In the genomic region with DNA sequence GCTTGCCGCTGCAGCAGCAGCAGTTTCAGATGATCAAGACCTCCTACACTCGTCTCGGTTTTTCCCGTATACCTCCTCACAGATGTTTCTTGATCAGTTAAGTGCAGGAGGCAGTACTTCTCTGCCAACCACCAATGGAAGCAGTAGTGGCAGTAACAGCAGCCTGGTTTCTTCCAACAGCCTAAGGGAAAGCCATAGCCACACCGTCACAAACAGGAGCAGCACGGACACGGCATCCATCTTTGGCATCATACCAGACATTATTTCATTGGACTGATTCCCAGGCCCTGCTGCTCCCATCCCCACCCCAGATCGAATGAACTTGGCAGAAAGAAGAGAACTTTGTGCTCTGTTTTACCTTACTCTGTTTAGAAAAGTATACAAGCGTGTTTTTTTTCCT, we compare ENCODE assay signal across 8 cellular contexts. TPM values are rescaled to one million over a fixed set of nuclear protein-coding genes. Genes with fewer than 3 reads are reported as not detected.
DNase-seq lines count a peak whose midpoint lies in the region; ATAC-seq and TF ChIP-seq lines count a peak whose summit lies in the region.

No MANE protein-coding gene starts in this region.

- peaks cover 6 to 51% (median 19%) of the 10 kb centered on the region in 4 donors for H3K4me1 ChIP-seq in stomach

- no peaks in the 10 kb centered on the region for H3K9me3 Mint-ChIP-seq in activated T-helper 17 cell treated with anti-CD3 and anti-CD28 coated beads, Interleukin-2, amount 50 U/mL, for 72 hours

- H3K27me3 ChIP-seq in stomach: no peaks in the 10 kb centered on the region

- H3K27ac ChIP-seq in stomach: peak overlapping the region; percentile 47 to 75 (median 72)

- H3K4me3 Mint-ChIP-seq in activated T-helper 17 cell treated with anti-CD3 and anti-CD28 coated beads, Interleukin-2, amount 50 U/mL, for 72 hours: no peak overlapping the region

- peaks cover 87% of the 10 kb centered on the region for H3K36me3 Mint-ChIP-seq in activated T-helper 17 cell treated with anti-CD3 and anti-CD28 coated beads, Interleukin-2, amount 50 U/mL, for 72 hours (ENCODE audit: low read depth)

- H3K36me3 ChIP-seq in stomach: peaks cover 12 to 88% (median 66%) of the 10 kb centered on the region in 4 donors

- H3K27ac Mint-ChIP-seq in activated T-helper 17 cell treated with anti-CD3 and anti-CD28 coated beads, Interleukin-2, amount 50 U/mL, for 72 hours: peak overlapping the region; percentile 16

- peaks cover 10% of the 10 kb centered on the region for H3K4me1 Mint-ChIP-seq in activated T-helper 17 cell treated with anti-CD3 and anti-CD28 coated beads, Interleukin-2, amount 50 U/mL, for 72 hours

- TF ChIP-seq POLR2A in stomach (IDR thresholded peaks at IDR 0.05): no peak

- H3K27me3 Mint-ChIP-seq in activated T-helper 17 cell treated with anti-CD3 and anti-CD28 coated beads, Interleukin-2, amount 50 U/mL, for 72 hours: no peaks in the 10 kb centered on the region

- 22 to 36% (median 29%) methylated on average over 9 of the region's 9 CpGs for WGBS in stomach, 5 donors

- H3K4me3 ChIP-seq in HFF-Myc (replicated peaks; ENCODE audit: low read depth, low read length) (peak overlapping the region; percentile 10), stomach (peak overlapping the region in 1 of 4 donors; percentile 7)

- intact Hi-C loops in Right ventricle myocardium superior (cut with DNase I): no loop called here
- intact Hi-C loops in stomach (cut with DNase I; ENCODE audit: low total_unique reads): no loop called here

- DNase-seq in HFF-Myc (ENCODE audit: extremely low read depth, low read depth): peak; percentile 77
- peak; percentile 51 for DNase-seq in Right ventricle myocardium superior
- peak; percentile 68 for DNase-seq in stomach
- DNase-seq in activated gamma-delta T cell treated with Interleukin-2 at 50 U/mL for 16 hours: no peak
- no peak for DNase-seq in NCI-H510A (lab: John Stamatoyannopoulos, UW)
- no peak for DNase-seq in SK-N-DZ (ENCODE audit: low spot score)
- DNase-seq in AML-193 (lab: John Stamatoyannopoulos, UW): no peak

- no peaks in the 10 kb centered on the region for H3K9me3 ChIP-seq in stomach

- TF ChIP-seq CTCF in HFF-Myc (IDR thresholded peaks at IDR 0.05; ENCODE audit: low read depth, low read length, missing control alignments) (no peak), stomach (IDR thresholded peaks at IDR 0.05) (no peak)

- TF ChIP-seq EP300 in stomach (IDR thresholded peaks at IDR 0.05): no peak

- no peak for ATAC-seq in activated T-helper 17 cell treated with anti-CD3 and anti-CD28 coated beads, Interleukin-2, amount 50 U/mL, for 72 hours (replicated peaks)
- peak; percentile 94 for ATAC-seq in Right ventricle myocardium superior (ENCODE audit: poor library complexity)

RNA-seq across cellular contexts. Expression of gene CALML4, which starts 17.6 kb away (rescaled TPM):
- total RNA-seq in activated T-helper 17 cell treated with anti-CD3 and anti-CD28 coated beads, Interleukin-2, amount 50 U/mL, for 72 hours: 10 to 100 TPM in 1 of 2 donors, 1 to 10 TPM in 1; 8.0 to 12.5 TPM
- total RNA-seq in Right ventricle myocardium superior (0.97 TPM), stomach (10 to 100 TPM in 4 of 5 donors, 1 to 10 TPM in 1; 7.6 to 24.3 (median 14.9) TPM)
- polyA plus RNA-seq in stomach: 10 to 100 TPM in 2 of 3 donors, 1 to 10 TPM in 1; 9.8 to 13.8 (median 12.1) TPM
- polyA plus RNA-seq in SK-N-DZ (2014; cell fraction: cytosol; rRNA removed): 7.5 and 12.1 TPM in 2 replicates
- 40.3 and 60.1 TPM in 2 replicates for polyA plus RNA-seq in SK-N-DZ (2014; cell fraction: nucleus; rRNA removed)

RNA-seq across cellular contexts. Expression of gene CLN6, which starts 42.0 kb away (rescaled TPM):
- total RNA-seq in activated T-helper 17 cell treated with anti-CD3 and anti-CD28 coated beads, Interleukin-2, amount 50 U/mL, for 72 hours: 10 to 100 TPM; 44.2 to 69.7 TPM
- total RNA-seq in Right ventricle myocardium superior (6.9 TPM), stomach (100 to 1,000 TPM in 1 of 5 donors, 10 to 100 TPM in 3, 1 to 10 TPM in 1; 6.4 to 151 (median 25.0) TPM)
- 10 to 100 TPM in 1 of 3 donors, 1 to 10 TPM in 2; 8.7 to 17.1 (median 9.2) TPM for polyA plus RNA-seq in stomach
- polyA plus RNA-seq in SK-N-DZ (2014; cell fraction: cytosol; rRNA removed): 79.2 and 95.4 TPM in 2 replicates
- 103 and 107 TPM in 2 replicates for polyA plus RNA-seq in SK-N-DZ (2014; cell fraction: nucleus; rRNA removed)

Comparison
In these comparisons a context has a peak if more than half of its experiments do, and no peak if none do; other contexts are left out.
1. DNase-seq: peak in HFF-Myc (single experiment), Right ventricle myocardium superior (single experiment) and stomach (single experiment); none in activated gamma-delta T cell treated with Interleukin-2 at 50 U/mL for 16 hours (single experiment), NCI-H510A (single experiment), SK-N-DZ (single experiment) and AML-193 (0 of 2).